Comparison of ENCODE assay signal across 8 cellular contexts in the genomic region with DNA sequence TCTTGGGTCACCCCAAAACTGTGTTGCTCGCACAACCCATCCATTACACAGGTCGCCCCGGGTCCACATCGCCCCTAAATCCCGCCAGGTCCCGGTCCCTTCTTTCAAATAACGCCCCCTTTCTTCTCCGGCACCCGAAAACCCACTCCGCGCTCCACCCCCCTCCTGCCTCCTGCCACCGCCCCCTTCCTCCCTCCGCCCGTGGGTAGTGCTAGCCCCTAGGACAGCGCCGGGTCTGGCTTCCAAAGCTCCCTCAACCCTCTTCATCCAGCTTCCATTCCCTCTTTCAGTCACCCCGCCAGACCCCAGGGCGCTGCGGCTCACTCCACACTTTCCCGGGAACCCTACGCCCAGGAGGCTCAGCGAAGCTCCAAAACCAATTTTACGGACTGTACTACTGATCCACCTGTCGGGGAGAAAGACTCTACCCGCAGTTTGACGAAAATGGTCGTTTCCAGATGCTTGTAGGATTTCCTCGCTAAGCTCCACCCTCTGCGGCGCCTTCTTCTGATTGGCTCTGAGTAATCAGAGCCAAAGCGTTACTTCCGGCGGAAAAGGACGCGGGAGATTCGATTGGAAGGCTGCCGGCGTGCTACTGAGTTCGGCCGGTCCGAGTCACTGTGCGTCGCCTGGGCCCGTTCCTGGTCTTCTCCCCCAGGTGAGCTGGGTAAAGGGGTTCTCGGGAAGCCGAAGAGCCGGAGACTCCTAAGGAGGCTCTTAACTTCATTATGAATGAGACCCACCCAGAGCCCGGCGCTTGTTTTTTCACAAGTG. TPM values are rescaled to one million over a fixed set of nuclear protein-coding genes. Genes with fewer than 3 reads are reported as not detected.
DNase-seq lines count a peak whose midpoint lies in the region; TF ChIP-seq lines count a peak whose summit lies in the region.

A gene with protein sequence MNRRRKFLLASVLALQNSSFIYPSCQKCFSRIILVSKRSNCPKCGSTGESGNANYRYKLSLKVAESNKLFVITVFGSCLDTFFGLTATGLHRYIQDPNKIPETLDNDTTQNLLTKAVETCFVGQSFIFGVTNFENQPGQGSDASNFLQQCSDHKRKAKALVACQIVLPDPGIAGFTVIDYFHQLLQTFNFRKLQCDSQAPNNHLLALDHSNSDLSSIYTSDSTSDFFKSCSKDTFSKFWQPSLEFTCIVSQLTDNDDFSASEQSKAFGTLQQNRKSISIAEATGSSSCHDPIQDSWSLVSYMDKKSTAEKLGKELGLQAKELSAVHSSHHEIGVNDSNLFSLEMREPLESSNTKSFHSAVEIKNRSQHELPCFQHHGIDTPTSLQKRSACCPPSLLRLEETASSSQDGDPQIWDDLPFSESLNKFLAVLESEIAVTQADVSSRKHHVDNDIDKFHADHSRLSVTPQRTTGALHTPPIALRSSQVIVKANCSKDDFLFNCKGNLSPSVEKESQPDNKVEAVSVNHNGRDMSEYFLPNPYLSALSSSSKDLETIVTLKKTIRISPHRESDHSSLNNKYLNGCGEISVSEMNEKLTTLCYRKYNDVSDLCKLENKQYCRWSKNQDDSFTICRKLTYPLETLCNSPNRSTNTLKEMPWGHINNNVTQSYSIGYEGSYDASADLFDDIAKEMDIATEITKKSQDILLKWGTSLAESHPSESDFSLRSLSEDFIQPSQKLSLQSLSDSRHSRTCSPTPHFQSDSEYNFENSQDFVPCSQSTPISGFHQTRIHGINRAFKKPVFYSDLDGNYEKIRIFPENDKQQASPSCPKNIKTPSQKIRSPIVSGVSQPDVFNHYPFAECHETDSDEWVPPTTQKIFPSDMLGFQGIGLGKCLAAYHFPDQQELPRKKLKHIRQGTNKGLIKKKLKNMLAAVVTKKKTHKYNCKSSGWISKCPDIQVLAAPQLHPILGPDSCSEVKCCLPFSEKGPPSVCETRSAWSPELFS (plus strand): TSS at position 572 of the 774 bp plus-strand sequence. CDS start 13,003 bp downstream, outside the sequence.

- under 1% methylated on average over 49 of the region's 49 CpGs for WGBS in SK-N-SH (ENCODE audit: low lambda C conversion rate)
- WGBS in suprapubic skin: under 1% methylated on average over 49 of the region's 49 CpGs

- H3K4me1 Mint-ChIP-seq in HFFc6 (ENCODE audit: low read depth): peaks cover 39% of the 10 kb centered on the region

- TF ChIP-seq EP300 in SK-N-SH (IDR thresholded peaks at IDR 0.05; ENCODE audit: borderline replicate concordance in 1 of 2, low read depth in 1 of 2, low read length in 1 of 2): no peak
- TF ChIP-seq EP300 in suprapubic skin (IDR thresholded peaks at IDR 0.05): no peak

- peak within 1 kb of the TSS; percentile 87 for H3K4me2 ChIP-seq in SK-N-SH

- peak; percentile 86 for DNase-seq in GM04503 (ENCODE audit: low read depth)
- peak; percentile 97 for DNase-seq in HFFc6
- DNase-seq in NCI-H1048 (lab: John Stamatoyannopoulos, UW): peak; percentile 88
- DNase-seq in SK-N-SH: peak; percentile 85
- peak; percentile 94 for DNase-seq in activated naive CD4-positive, alpha-beta T cell treated with anti-CD3 and anti-CD28 coated beads, Interleukin-2, amount 50 U/mL, for 16 hours
- DNase-seq in germinal center (ENCODE audit: low spot score): peak; percentile 95
- DNase-seq in non-pigmented ciliary epithelial cell (ENCODE audit: low read depth): peak; percentile 96
- peak; percentile 98 for DNase-seq in suprapubic skin (ENCODE audit: low spot score in 2 of 2)

- no peaks in the 10 kb centered on the region for H3K36me3 Mint-ChIP-seq in HFFc6 (ENCODE audit: low read depth)

- TF ChIP-seq CTCF in HFFc6 (IDR thresholded peaks at IDR 0.05): peak; percentile 9; the same call in 1 of the 2 replicates
- no peak for TF ChIP-seq CTCF in SK-N-SH (IDR thresholded peaks at IDR 0.05)
- no peak for TF ChIP-seq CTCF in suprapubic skin (IDR thresholded peaks at IDR 0.05)

- peaks cover 0 to 24% of the 10 kb centered on the region in 2 experiments; a peak in 3 of 4 replicates for H3K4me1 ChIP-seq in SK-N-SH (ENCODE audit: control insufficient read depth in 1 of 2, insufficient read depth in 2 of 2, low read depth in 1 of 2, low read length in 1 of 2)
- peaks cover 39% of the 10 kb centered on the region for H3K4me1 ChIP-seq in suprapubic skin

- peak in 1 of 2 donors; percentile 33 for TF ChIP-seq POLR2A in suprapubic skin (IDR thresholded peaks at IDR 0.05)

- H3K9me2 ChIP-seq in SK-N-SH: no peaks in the 10 kb centered on the region

- H3K79me2 ChIP-seq in SK-N-SH (ENCODE audit: insufficient read depth): peaks cover 49% of the 10 kb centered on the region

- TF ChIP-seq RAD21 in SK-N-SH (IDR thresholded peaks at IDR 0.05; ENCODE audit: low read length): no peak

- peak within 1 kb of the TSS; percentile 99 for H3K27ac Mint-ChIP-seq in HFFc6

- no peaks in the 10 kb centered on the region for H3F3A ChIP-seq in SK-N-SH (replicated peaks; ENCODE audit: insufficient read depth)

- H2AFZ ChIP-seq in SK-N-SH (ENCODE audit: low read depth): peak within 1 kb of the TSS; percentile 87

- no peaks in the 10 kb centered on the region for H4K20me1 ChIP-seq in SK-N-SH (ENCODE audit: insufficient read depth)

- H3K27ac ChIP-seq in SK-N-SH (ENCODE audit: low read depth in 2 of 2, low read length in 1 of 2): peak within 1 kb of the TSS; percentile 70 to 95
- peak within 1 kb of the TSS; percentile 97 for H3K27ac ChIP-seq in suprapubic skin

- H3K27me3 ChIP-seq in SK-N-SH (ENCODE audit: insufficient read depth): no peaks in the 10 kb centered on the region
- H3K27me3 ChIP-seq in suprapubic skin: no peaks in the 10 kb centered on the region

- peak within 1 kb of the TSS; percentile 93 for H3K4me3 Mint-ChIP-seq in HFFc6

- no peaks in the 10 kb centered on the region for H3K27me3 Mint-ChIP-seq in HFFc6 (ENCODE audit: insufficient read depth)

- CTCF ChIA-PET in SK-N-SH (lab: Yijun Ruan, JAX): interaction anchor here (0.8 to 4.1 kb wide), 11 partner anchors 10 to 918 kb away, joined by 3 to 40 read pairs (median 4); a partner anchor contains a TSS

- H3K36me3 ChIP-seq in SK-N-SH (replicated peaks in 1 of 2; ENCODE audit: control insufficient read depth in 1 of 2, insufficient read depth in 2 of 2, low read length in 1 of 2) (no peaks in the 10 kb centered on the region), suprapubic skin (no peaks in the 10 kb centered on the region)

- H3K9ac ChIP-seq in SK-N-SH: peak within 1 kb of the TSS; percentile 48; the same call in 1 of the 2 replicates

- no peaks in the 10 kb centered on the region for H3K9me3 Mint-ChIP-seq in HFFc6

- H3K9me3 ChIP-seq in SK-N-SH (no peaks in the 10 kb centered on the region), suprapubic skin (no peaks in the 10 kb centered on the region)

- H3K4me3 ChIP-seq in SK-N-SH (ENCODE audit: low read depth in 2 of 2, low read length in 1 of 2) (peak within 1 kb of the TSS; percentile 78 to 90), suprapubic skin (peak within 1 kb of the TSS; percentile 78)

- POLR2A ChIA-PET in SK-N-SH (lab: Yijun Ruan, JAX): interaction anchor here (0.6 to 2.3 kb wide), 7 partner anchors 9 to 385 kb away, joined by 3 to 11 read pairs (median 5); a partner anchor contains a TSS

TF ChIP-seq in SK-N-SH, 30 proteins besides CTCF, POLR2A, EP300 and RAD21 (continues in another document):
- TF ChIP-seq RCOR1 (IDR thresholded peaks at IDR 0.05; ENCODE audit: low read length) (no peak), FOSL2 (IDR thresholded peaks at IDR 0.05; ENCODE audit: borderline replicate concordance, low read depth) (no peak), RXRA (IDR thresholded peaks at IDR 0.05; ENCODE audit: borderline replicate concordance, low read depth) (no peak), SIN3A (IDR thresholded peaks at IDR 0.05; ENCODE audit: borderline replicate concordance, low read depth, low read length) (peak; percentile 100), RFX5 (IDR thresholded peaks at IDR 0.05; ENCODE audit: low read length) (peak; percentile 49; the same call in 1 of the 2 replicates), EZH2phosphoT487 (IDR thresholded peaks at IDR 0.05; ENCODE audit: borderline replicate concordance, low read depth) (no peak), TEAD4 (IDR thresholded peaks at IDR 0.05; ENCODE audit: borderline replicate concordance, insufficient read depth) (no peak), CHD2 (IDR thresholded peaks at IDR 0.05; ENCODE audit: low read length, partially characterized antibody) (peak; percentile 73), GATA2 (CRISPR knock-in tag; IDR thresholded peaks at IDR 0.05) (no peak), FOXM1 (IDR thresholded peaks at IDR 0.05; ENCODE audit: low read depth) (no peak), NRF1 (IDR thresholded peaks at IDR 0.05; ENCODE audit: low read depth, low read length) (no peak), POLR2AphosphoS5 (IDR thresholded peaks at IDR 0.05; ENCODE audit: low read depth, low read length) (peak; percentile 44; the same call in 1 of the 2 replicates), NFIC (IDR thresholded peaks at IDR 0.05; ENCODE audit: borderline replicate concordance) (no peak), ELF1 (IDR thresholded peaks at IDR 0.05) (no peak), MXI1 (IDR thresholded peaks at IDR 0.05; ENCODE audit: low read depth, low read length) (peak; percentile 100), FOXJ3 (CRISPR knock-in tag; IDR thresholded peaks at IDR 0.05) (no peak), MEF2A (IDR thresholded peaks at IDR 0.05; ENCODE audit: borderline replicate concordance, low read depth) (no peak), TAF1 (IDR thresholded peaks at IDR 0.05; ENCODE audit: borderline replicate concordance, low read depth, low read length) (no peak; the same call in 1 of the 2 replicates)
- TF ChIP-seq, protein P1, sequence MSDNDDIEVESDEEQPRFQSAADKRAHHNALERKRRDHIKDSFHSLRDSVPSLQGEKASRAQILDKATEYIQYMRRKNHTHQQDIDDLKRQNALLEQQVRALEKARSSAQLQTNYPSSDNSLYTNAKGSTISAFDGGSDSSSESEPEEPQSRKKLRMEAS (IDR thresholded peaks at IDR 0.05; ENCODE audit: low read depth): peak; percentile 98
- TF ChIP-seq, protein P2, sequence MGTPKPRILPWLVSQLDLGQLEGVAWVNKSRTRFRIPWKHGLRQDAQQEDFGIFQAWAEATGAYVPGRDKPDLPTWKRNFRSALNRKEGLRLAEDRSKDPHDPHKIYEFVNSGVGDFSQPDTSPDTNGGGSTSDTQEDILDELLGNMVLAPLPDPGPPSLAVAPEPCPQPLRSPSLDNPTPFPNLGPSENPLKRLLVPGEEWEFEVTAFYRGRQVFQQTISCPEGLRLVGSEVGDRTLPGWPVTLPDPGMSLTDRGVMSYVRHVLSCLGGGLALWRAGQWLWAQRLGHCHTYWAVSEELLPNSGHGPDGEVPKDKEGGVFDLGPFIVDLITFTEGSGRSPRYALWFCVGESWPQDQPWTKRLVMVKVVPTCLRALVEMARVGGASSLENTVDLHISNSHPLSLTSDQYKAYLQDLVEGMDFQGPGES (IDR thresholded peaks at IDR 0.05; ENCODE audit: low read depth, low read length): 0 out of 2 replicates have a peak, but pooled peaks have one; percentile 23

RNA-seq across cellular contexts. Expression of the gene that starts here (rescaled TPM):
- 1 to 10 TPM; 4.7 to 9.7 (median 8.4) TPM for total RNA-seq in HFFc6 (2021; fragmentation: NEBNext Ultra II Directional; extraction: Animal tissue kit (Norgen Biotek cat#: 25700))
- polyA plus RNA-seq in SK-N-SH (2012; rRNA removed): 4.4 and 4.5 TPM in 2 replicates
- polyA plus RNA-seq in SK-N-SH (2012; cell fraction: cytosol; rRNA removed): 4.8 and 6.4 TPM in 2 replicates
- 1.5 and 3.1 TPM in 2 replicates for polyA plus RNA-seq in SK-N-SH (2012; cell fraction: nucleus; rRNA removed)
- 1 to 10 TPM; 1.5 to 5.7 (median 4.1) TPM for total RNA-seq in suprapubic skin

Comparison
In these comparisons a context has a peak if more than half of its experiments do, and no peak if none do; other contexts are left out.
1. Peak in every context shown above with its lines: DNase-seq, H3K4me3 ChIP-seq and H3K27ac ChIP-seq.